Comparison of ENCODE assay signal across 1 cellular context in the genomic region with DNA sequence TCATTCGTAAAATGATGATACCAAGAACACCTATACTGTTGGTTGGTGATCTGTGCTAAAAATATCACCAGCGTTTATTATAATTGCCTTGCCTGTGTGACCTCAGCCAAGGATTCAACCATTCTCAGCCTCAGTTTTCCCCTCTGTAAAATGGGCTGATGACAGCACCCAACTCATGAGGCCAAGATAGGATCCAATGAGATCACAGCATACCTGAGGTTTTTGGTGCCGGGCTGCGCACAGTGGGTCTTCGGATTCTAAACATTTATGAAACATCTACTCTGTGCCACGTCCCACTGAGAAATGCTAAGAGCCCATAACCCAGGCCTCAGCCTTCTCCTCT.
A peak's percentile ranks its signal among the peaks of the same experiment; 100 is the strongest.
TF ChIP-seq lines count a peak whose summit lies in the region.

No MANE protein-coding gene starts in this region.

TF ChIP-seq in GM12878, 131 proteins besides CTCF, POLR2A, EP300 and RAD21:
- TF ChIP-seq PAX5 (IDR thresholded peaks at IDR 0.05; ENCODE audit: borderline replicate concordance, low read depth, low read length) = peak; percentile 11; the same call in 1 of the 2 replicates
- peak; percentile 79; the same call in 1 of the 2 replicates for TF ChIP-seq SMARCA5 (IDR thresholded peaks at IDR 0.05)
- TF ChIP-seq BCL11A (IDR thresholded peaks at IDR 0.05; ENCODE audit: low read depth, low read length) = no peak
- TF ChIP-seq, protein P1, sequence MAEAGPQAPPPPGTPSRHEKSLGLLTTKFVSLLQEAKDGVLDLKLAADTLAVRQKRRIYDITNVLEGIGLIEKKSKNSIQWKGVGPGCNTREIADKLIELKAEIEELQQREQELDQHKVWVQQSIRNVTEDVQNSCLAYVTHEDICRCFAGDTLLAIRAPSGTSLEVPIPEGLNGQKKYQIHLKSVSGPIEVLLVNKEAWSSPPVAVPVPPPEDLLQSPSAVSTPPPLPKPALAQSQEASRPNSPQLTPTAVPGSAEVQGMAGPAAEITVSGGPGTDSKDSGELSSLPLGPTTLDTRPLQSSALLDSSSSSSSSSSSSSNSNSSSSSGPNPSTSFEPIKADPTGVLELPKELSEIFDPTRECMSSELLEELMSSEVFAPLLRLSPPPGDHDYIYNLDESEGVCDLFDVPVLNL (IDR thresholded peaks at IDR 0.05; ENCODE audit: low read depth, low read length) = no peak
- TF ChIP-seq ATF7 (IDR thresholded peaks at IDR 0.05; ENCODE audit: low read depth) = peak; percentile 65
- 0 out of 2 replicates have a peak, but pooled peaks have one; percentile 14 for TF ChIP-seq CBFB (IDR thresholded peaks at IDR 0.05; ENCODE audit: low read depth)
- TF ChIP-seq IKZF1 (conservative IDR thresholded peaks at IDR 0.05) = no peak
- TF ChIP-seq MTA2 (IDR thresholded peaks at IDR 0.05; ENCODE audit: low read depth) = no peak
- TF ChIP-seq, protein P2, sequence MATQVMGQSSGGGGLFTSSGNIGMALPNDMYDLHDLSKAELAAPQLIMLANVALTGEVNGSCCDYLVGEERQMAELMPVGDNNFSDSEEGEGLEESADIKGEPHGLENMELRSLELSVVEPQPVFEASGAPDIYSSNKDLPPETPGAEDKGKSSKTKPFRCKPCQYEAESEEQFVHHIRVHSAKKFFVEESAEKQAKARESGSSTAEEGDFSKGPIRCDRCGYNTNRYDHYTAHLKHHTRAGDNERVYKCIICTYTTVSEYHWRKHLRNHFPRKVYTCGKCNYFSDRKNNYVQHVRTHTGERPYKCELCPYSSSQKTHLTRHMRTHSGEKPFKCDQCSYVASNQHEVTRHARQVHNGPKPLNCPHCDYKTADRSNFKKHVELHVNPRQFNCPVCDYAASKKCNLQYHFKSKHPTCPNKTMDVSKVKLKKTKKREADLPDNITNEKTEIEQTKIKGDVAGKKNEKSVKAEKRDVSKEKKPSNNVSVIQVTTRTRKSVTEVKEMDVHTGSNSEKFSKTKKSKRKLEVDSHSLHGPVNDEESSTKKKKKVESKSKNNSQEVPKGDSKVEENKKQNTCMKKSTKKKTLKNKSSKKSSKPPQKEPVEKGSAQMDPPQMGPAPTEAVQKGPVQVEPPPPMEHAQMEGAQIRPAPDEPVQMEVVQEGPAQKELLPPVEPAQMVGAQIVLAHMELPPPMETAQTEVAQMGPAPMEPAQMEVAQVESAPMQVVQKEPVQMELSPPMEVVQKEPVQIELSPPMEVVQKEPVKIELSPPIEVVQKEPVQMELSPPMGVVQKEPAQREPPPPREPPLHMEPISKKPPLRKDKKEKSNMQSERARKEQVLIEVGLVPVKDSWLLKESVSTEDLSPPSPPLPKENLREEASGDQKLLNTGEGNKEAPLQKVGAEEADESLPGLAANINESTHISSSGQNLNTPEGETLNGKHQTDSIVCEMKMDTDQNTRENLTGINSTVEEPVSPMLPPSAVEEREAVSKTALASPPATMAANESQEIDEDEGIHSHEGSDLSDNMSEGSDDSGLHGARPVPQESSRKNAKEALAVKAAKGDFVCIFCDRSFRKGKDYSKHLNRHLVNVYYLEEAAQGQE (IDR thresholded peaks at IDR 0.05; ENCODE audit: low read depth, low read length) = no peak
- TF ChIP-seq NR2C1 (IDR thresholded peaks at IDR 0.05) = no peak
- TF ChIP-seq RUNX3 (IDR thresholded peaks at IDR 0.05; ENCODE audit: low read length) = peak; percentile 36; the same call in 1 of the 2 replicates
- no peak for TF ChIP-seq EED (IDR thresholded peaks at IDR 0.05; ENCODE audit: low read depth)
- no peak for TF ChIP-seq ESRRA (IDR thresholded peaks at IDR 0.05; ENCODE audit: low read length)
- TF ChIP-seq SIN3A (IDR thresholded peaks at IDR 0.05; ENCODE audit: low read depth, low read length) = no peak
- TF ChIP-seq, protein P3, sequence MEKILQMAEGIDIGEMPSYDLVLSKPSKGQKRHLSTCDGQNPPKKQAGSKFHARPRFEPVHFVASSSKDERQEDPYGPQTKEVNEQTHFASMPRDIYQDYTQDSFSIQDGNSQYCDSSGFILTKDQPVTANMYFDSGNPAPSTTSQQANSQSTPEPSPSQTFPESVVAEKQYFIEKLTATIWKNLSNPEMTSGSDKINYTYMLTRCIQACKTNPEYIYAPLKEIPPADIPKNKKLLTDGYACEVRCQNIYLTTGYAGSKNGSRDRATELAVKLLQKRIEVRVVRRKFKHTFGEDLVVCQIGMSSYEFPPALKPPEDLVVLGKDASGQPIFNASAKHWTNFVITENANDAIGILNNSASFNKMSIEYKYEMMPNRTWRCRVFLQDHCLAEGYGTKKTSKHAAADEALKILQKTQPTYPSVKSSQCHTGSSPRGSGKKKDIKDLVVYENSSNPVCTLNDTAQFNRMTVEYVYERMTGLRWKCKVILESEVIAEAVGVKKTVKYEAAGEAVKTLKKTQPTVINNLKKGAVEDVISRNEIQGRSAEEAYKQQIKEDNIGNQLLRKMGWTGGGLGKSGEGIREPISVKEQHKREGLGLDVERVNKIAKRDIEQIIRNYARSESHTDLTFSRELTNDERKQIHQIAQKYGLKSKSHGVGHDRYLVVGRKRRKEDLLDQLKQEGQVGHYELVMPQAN (conservative IDR thresholded peaks at IDR 0.05) = 0 out of 2 replicates have a peak, but pooled peaks have one; percentile 17
- TF ChIP-seq CBX3 (IDR thresholded peaks at IDR 0.05; ENCODE audit: borderline replicate concordance, low read depth) = no peak
- TF ChIP-seq, protein P4, sequence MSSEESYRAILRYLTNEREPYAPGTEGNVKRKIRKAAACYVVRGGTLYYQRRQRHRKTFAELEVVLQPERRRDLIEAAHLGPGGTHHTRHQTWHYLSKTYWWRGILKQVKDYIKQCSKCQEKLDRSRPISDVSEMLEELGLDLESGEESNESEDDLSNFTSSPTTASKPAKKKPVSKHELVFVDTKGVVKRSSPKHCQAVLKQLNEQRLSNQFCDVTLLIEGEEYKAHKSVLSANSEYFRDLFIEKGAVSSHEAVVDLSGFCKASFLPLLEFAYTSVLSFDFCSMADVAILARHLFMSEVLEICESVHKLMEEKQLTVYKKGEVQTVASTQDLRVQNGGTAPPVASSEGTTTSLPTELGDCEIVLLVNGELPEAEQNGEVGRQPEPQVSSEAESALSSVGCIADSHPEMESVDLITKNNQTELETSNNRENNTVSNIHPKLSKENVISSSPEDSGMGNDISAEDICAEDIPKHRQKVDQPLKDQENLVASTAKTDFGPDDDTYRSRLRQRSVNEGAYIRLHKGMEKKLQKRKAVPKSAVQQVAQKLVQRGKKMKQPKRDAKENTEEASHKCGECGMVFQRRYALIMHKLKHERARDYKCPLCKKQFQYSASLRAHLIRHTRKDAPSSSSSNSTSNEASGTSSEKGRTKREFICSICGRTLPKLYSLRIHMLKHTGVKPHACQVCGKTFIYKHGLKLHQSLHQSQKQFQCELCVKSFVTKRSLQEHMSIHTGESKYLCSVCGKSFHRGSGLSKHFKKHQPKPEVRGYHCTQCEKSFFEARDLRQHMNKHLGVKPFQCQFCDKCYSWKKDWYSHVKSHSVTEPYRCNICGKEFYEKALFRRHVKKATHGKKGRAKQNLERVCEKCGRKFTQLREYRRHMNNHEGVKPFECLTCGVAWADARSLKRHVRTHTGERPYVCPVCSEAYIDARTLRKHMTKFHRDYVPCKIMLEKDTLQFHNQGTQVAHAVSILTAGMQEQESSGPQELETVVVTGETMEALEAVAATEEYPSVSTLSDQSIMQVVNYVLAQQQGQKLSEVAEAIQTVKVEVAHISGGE (CRISPR knock-in tag; IDR thresholded peaks at IDR 0.05) = no peak
- TF ChIP-seq MYB (IDR thresholded peaks at IDR 0.05; ENCODE audit: borderline replicate concordance, low read depth, low read length) = no peak
- TF ChIP-seq KDM1A (IDR thresholded peaks at IDR 0.05; ENCODE audit: borderline replicate concordance) = no peak
- no peak; the same call in 1 of the 2 replicates for TF ChIP-seq CREB1 (IDR thresholded peaks at IDR 0.05; ENCODE audit: low read depth)
- peak; percentile 75 for TF ChIP-seq DPF2 (IDR thresholded peaks at IDR 0.05)
- TF ChIP-seq SMAD1 (IDR thresholded peaks at IDR 0.05; ENCODE audit: low read depth, partially characterized antibody) = no peak
- no peak for TF ChIP-seq SIX5 (IDR thresholded peaks at IDR 0.05; ENCODE audit: low read depth, low read length, severe bottlenecking)
- TF ChIP-seq ZZZ3 (IDR thresholded peaks at IDR 0.05; ENCODE audit: control insufficient read depth, insufficient read length, low read depth) = no peak
- TF ChIP-seq, protein P5, sequence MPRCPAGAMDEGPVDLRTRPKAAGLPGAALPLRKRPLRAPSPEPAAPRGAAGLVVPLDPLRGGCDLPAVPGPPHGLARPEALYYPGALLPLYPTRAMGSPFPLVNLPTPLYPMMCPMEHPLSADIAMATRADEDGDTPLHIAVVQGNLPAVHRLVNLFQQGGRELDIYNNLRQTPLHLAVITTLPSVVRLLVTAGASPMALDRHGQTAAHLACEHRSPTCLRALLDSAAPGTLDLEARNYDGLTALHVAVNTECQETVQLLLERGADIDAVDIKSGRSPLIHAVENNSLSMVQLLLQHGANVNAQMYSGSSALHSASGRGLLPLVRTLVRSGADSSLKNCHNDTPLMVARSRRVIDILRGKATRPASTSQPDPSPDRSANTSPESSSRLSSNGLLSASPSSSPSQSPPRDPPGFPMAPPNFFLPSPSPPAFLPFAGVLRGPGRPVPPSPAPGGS (IDR thresholded peaks at IDR 0.05; ENCODE audit: borderline replicate concordance, insufficient read depth, low read depth, low read length, poor library complexity, severe bottlenecking) = no peak
- no peak for TF ChIP-seq POLR2AphosphoS5 (IDR thresholded peaks at IDR 0.05; ENCODE audit: low read length)
- TF ChIP-seq POLR2AphosphoS2 (IDR thresholded peaks at IDR 0.05; ENCODE audit: low read depth, low read length) = no peak
- peak; percentile 76 for TF ChIP-seq ZNF217 (IDR thresholded peaks at IDR 0.05)
- TF ChIP-seq, protein P6, sequence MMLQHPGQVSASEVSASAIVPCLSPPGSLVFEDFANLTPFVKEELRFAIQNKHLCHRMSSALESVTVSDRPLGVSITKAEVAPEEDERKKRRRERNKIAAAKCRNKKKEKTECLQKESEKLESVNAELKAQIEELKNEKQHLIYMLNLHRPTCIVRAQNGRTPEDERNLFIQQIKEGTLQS (IDR thresholded peaks at IDR 0.05; ENCODE audit: borderline replicate concordance, extremely low read depth, low read depth, low read length) = no peak
- no peak for TF ChIP-seq RB1 (IDR thresholded peaks at IDR 0.05; ENCODE audit: borderline replicate concordance)
- no peak for TF ChIP-seq TAF1 (IDR thresholded peaks at IDR 0.05; ENCODE audit: borderline replicate concordance, low read depth, low read length)
- no peak for TF ChIP-seq MEF2A (IDR thresholded peaks at IDR 0.05; ENCODE audit: insufficient read depth, low read depth, low read length)
- TF ChIP-seq MEF2B (IDR thresholded peaks at IDR 0.05; ENCODE audit: partially characterized antibody, poor library complexity, severe bottlenecking) = no peak
- TF ChIP-seq, protein P7, sequence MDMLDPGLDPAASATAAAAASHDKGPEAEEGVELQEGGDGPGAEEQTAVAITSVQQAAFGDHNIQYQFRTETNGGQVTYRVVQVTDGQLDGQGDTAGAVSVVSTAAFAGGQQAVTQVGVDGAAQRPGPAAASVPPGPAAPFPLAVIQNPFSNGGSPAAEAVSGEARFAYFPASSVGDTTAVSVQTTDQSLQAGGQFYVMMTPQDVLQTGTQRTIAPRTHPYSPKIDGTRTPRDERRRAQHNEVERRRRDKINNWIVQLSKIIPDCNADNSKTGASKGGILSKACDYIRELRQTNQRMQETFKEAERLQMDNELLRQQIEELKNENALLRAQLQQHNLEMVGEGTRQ (IDR thresholded peaks at IDR 0.05; ENCODE audit: borderline replicate concordance, low read depth, low read length) = no peak
